13 cellular contexts compared by ENCODE assay signal in genomic region chr2:99648115-99648850, GRCh38.
DNase-seq lines count a peak whose midpoint lies in the region; ATAC-seq and TF ChIP-seq lines count a peak whose summit lies in the region.
"Had no signal": no experiment of that assay in that cellular context is flagged by ENCODE, and none has a peak within 500 bp of the region (broad histone marks: within the 10 kb centered on the region; RNA-seq: fewer than 3 reads in every experiment).

No MANE protein-coding gene starts in this region.

- H3K4me3 ChIP-seq in IMR-90 (ENCODE audit: insufficient read depth, low read depth, low read length) (no peak overlapping the region), ascending aorta (no peak overlapping the region), hepatocyte (no peak overlapping the region), smooth muscle cell (no peak overlapping the region)
- H3K4me3 ChIP-seq: SJSA1 had no signal

- peak overlapping the region; percentile 28 for H4K5ac ChIP-seq in IMR-90 (ENCODE audit: low read depth, low read length)

- DNase-seq in IMR-90 (peak; percentile 86), ascending aorta (ENCODE audit: low spot score in 2 of 2) (peak in 1 of 2 donors; percentile 71), hepatocyte (ENCODE audit: low spot score) (no peak), smooth muscle cell (lab: John Stamatoyannopoulos, UW; ENCODE audit: unreplicated experiment) (no peak), DMS53 treated with DMSO at 0.1 percent for 48 hours (lab: John Stamatoyannopoulos, UW; ENCODE audit: unreplicated experiment) (no peak), SK-N-DZ (ENCODE audit: low spot score) (no peak)
- DNase-seq in activated CD4-positive, alpha-beta T cell treated with anti-CD3 and anti-CD28 coated beads for 1 hour: no peak
- DNase-seq: activated CD8-positive, alpha-beta T cell treated with anti-CD3 and anti-CD28 coated beads, Interleukin-2, amount 10 ng/mL, durations not matched to agents 7 days and 5 days; DMS79; HCEC 1CT; NCI-H2107 had no signal

- H4K8ac ChIP-seq in IMR-90 (ENCODE audit: low read depth in 2 of 2, low read length in 2 of 2): peak overlapping the region in 1 of 2 experiments; percentile 77; a peak in 3 of 4 replicates

- BruUV-seq in IMR-90 (replicated peaks; lab: Mats Ljungman, UMichigan): no TSS peak

- peak overlapping the region; percentile 90 for H2BK5ac ChIP-seq in IMR-90 (ENCODE audit: low read depth, low read length, poor library complexity, severe bottlenecking)

- H2AFZ ChIP-seq in IMR-90 (replicated peaks; ENCODE audit: low read length, poor library complexity): peak overlapping the region; percentile 37
- no peak overlapping the region for H2AFZ ChIP-seq in hepatocyte
- no peak overlapping the region for H2AFZ ChIP-seq in smooth muscle cell (ENCODE audit: low read depth)

- H2AK9ac ChIP-seq in IMR-90 (replicated peaks; ENCODE audit: low read depth, low read length, poor library complexity): peak overlapping the region; percentile 76

- TF ChIP-seq CTCF in IMR-90 (conservative IDR thresholded peaks at IDR 0.05; ENCODE audit: low read depth, low read length) (no peak), ascending aorta (IDR thresholded peaks at IDR 0.05) (no peak), hepatocyte (IDR thresholded peaks at IDR 0.05; ENCODE audit: poor library complexity) (no peak), smooth muscle cell (IDR thresholded peaks at IDR 0.05; ENCODE audit: borderline replicate concordance, insufficient read depth, poor library complexity, severe bottlenecking) (no peak)

- in situ Hi-C loops in IMR-90 (cut with MboI; ENCODE audit: low sequenced_read_pairs): no loop called here

- H3K79me1 ChIP-seq in IMR-90 (ENCODE audit: low read depth in 1 of 2, low read length in 2 of 2): peaks cover 2 to 3% of the 10 kb centered on the region in 2 experiments; a peak in 2 of 4 replicates

- H3K9ac ChIP-seq in IMR-90 (ENCODE audit: low read depth, low read length): peak overlapping the region; percentile 17
- H3K9ac ChIP-seq in smooth muscle cell (ENCODE audit: low read depth): peak overlapping the region; percentile 61

- dilution Hi-C loops in IMR-90 (cut with HindIII; ENCODE audit: low sequenced_read_pairs, unreplicated experiment): no loop called here

- POLR2A ChIA-PET in IMR-90 (lab: Charles Lee; ENCODE audit: unreplicated experiment): interaction anchor here (0.6 kb wide), 1 partner anchor 15 kb away, joined by 3 read pairs; no protein-coding TSS in a partner anchor

- intact Hi-C loops in IMR-90 (cut with micrococcal nuclease): loop anchor here (5.0 kb wide), 2 partner anchors 41 to 594 kb away; no protein-coding TSS in a partner anchor
- intact Hi-C loops in ascending aorta (cut with DNase I): loop anchor here (2.0 kb wide), 1 partner anchor 15 kb away; no protein-coding TSS in a partner anchor

- no CpG with 5 or more reads among the region's 4 CpGs for WGBS in IMR-90 (ENCODE audit: extremely low coverage in 2 of 2, insufficient read length in 1 of 2), 2 experiments
- WGBS in hepatocyte (ENCODE audit: low lambda C conversion rate, missing lambda C conversion rate): 60% methylated on average over 4 of the region's 4 CpGs
- 34% methylated on average over 4 of the region's 4 CpGs for WGBS in smooth muscle cell (ENCODE audit: low lambda C conversion rate)

- H3K4me1 ChIP-seq in IMR-90 (ENCODE audit: control insufficient read depth, insufficient read depth, low read length): peaks cover 26% of the 10 kb centered on the region
- peaks cover 0 to 3% of the 10 kb centered on the region in 2 donors for H3K4me1 ChIP-seq in ascending aorta
- peaks cover 11% of the 10 kb centered on the region for H3K4me1 ChIP-seq in hepatocyte (ENCODE audit: insufficient read depth)
- no peaks in the 10 kb centered on the region for H3K4me1 ChIP-seq in smooth muscle cell (ENCODE audit: low read depth)
- H3K4me1 ChIP-seq: SJSA1 had no signal

- H3K56ac ChIP-seq in IMR-90 (ENCODE audit: extremely low read depth, insufficient read depth, low read length): peak overlapping the region; percentile 61; the same call in 1 of the 2 replicates

- no peaks in the 10 kb centered on the region for H3K27me3 ChIP-seq in IMR-90 (ENCODE audit: control insufficient read depth, insufficient read depth, low read length)
- H3K27me3 ChIP-seq in ascending aorta: no peaks in the 10 kb centered on the region
- H3K27me3 ChIP-seq in hepatocyte: no peaks in the 10 kb centered on the region
- no peaks in the 10 kb centered on the region for H3K27me3 ChIP-seq in smooth muscle cell (ENCODE audit: low read depth)
- H3K27me3 ChIP-seq: SJSA1 had no signal

- ATAC-seq in IMR-90 (ENCODE audit: low read depth) (peak; percentile 53), GM19452 (IDR thresholded peaks at IDR 0.05; ENCODE audit: unreplicated experiment) (no peak)
- ATAC-seq: activated CD8-positive, alpha-beta T cell treated with anti-CD3 and anti-CD28 coated beads, Interleukin-2, amount 10 ng/mL, durations not matched to agents 7 days and 5 days had no signal

- no peaks in the 10 kb centered on the region for H3K9me2 ChIP-seq in hepatocyte (replicated peaks; ENCODE audit: insufficient read depth)

- no peaks in the 10 kb centered on the region for H3K79me2 ChIP-seq in hepatocyte
- H3K79me2 ChIP-seq in smooth muscle cell (ENCODE audit: low read depth): no peaks in the 10 kb centered on the region

- no peaks in the 10 kb centered on the region for H3K9me3 ChIP-seq in IMR-90 (ENCODE audit: control insufficient read depth, insufficient read depth, low read length)
- H3K9me3 ChIP-seq in ascending aorta: no peaks in the 10 kb centered on the region
- H3K9me3 ChIP-seq in hepatocyte (ENCODE audit: low read depth): no peaks in the 10 kb centered on the region
- H3K9me3 ChIP-seq in smooth muscle cell (replicated peaks; ENCODE audit: low read depth): no peaks in the 10 kb centered on the region
- H3K9me3 ChIP-seq: SJSA1 had no signal

- H2BK120ac ChIP-seq in IMR-90 (ENCODE audit: low read depth, low read length): peak overlapping the region; percentile 94

- H3K18ac ChIP-seq in IMR-90 (ENCODE audit: low read depth, low read length): peak overlapping the region; percentile 94

- no peaks in the 10 kb centered on the region for H3K36me3 ChIP-seq in IMR-90 (ENCODE audit: control insufficient read depth, insufficient read depth, low read length)
- H3K36me3 ChIP-seq in ascending aorta: no peaks in the 10 kb centered on the region
- no peaks in the 10 kb centered on the region for H3K36me3 ChIP-seq in hepatocyte (replicated peaks; ENCODE audit: insufficient read depth, low read depth)
- no peaks in the 10 kb centered on the region for H3K36me3 ChIP-seq in smooth muscle cell (ENCODE audit: low read depth)
- H3K36me3 ChIP-seq: SJSA1 had no signal

- H3K27ac ChIP-seq in IMR-90 (ENCODE audit: insufficient read depth, low read length): peak overlapping the region; percentile 96
- H3K27ac ChIP-seq in ascending aorta: peak overlapping the region; percentile 32 to 47
- H3K27ac ChIP-seq in hepatocyte: peak overlapping the region; percentile 12
- peak overlapping the region; percentile 82 for H3K27ac ChIP-seq in smooth muscle cell (ENCODE audit: low read depth)
- H3K27ac ChIP-seq: SJSA1 had no signal

- peak overlapping the region; percentile 92 for H3K4ac ChIP-seq in IMR-90 (ENCODE audit: low read depth, low read length)

- H3F3A ChIP-seq in smooth muscle cell (ENCODE audit: low read depth): peaks cover 5% of the 10 kb centered on the region

- peak overlapping the region; percentile 93 for H2AK5ac ChIP-seq in IMR-90 (ENCODE audit: low read depth, low read length)

- CTCF ChIA-PET in IMR-90 (lab: Yijun Ruan, JAX): interaction anchor here (0.7 to 1.2 kb wide), 2 partner anchors 9 to 111 kb away, joined by 3 read pairs; no protein-coding TSS in a partner anchor

- TF ChIP-seq POLR2A in IMR-90 (IDR thresholded peaks at IDR 0.05; ENCODE audit: low read depth, low read length): no peak

- H3K4me2 ChIP-seq in IMR-90 (ENCODE audit: low read depth, low read length): peak overlapping the region; percentile 62
- no peak overlapping the region for H3K4me2 ChIP-seq in hepatocyte
- H3K4me2 ChIP-seq in smooth muscle cell: peak overlapping the region; percentile 50

- no peak for TF ChIP-seq RAD21 in IMR-90 (IDR thresholded peaks at IDR 0.05; ENCODE audit: low read length)

- H4K91ac ChIP-seq in IMR-90 (ENCODE audit: insufficient read depth, low read depth, low read length): peak overlapping the region; percentile 45

- peak overlapping the region; percentile 20 for H2BK20ac ChIP-seq in IMR-90 (ENCODE audit: low read depth, low read length)

- H2BK15ac ChIP-seq in IMR-90 (ENCODE audit: low read depth, low read length): peak overlapping the region; percentile 76; the same call in 2 of the 3 replicates

- peak overlapping the region; percentile 90 for H3K23ac ChIP-seq in IMR-90 (ENCODE audit: low read depth, low read length)

- peak overlapping the region; percentile 90 for H3K14ac ChIP-seq in IMR-90 (replicated peaks; ENCODE audit: low read depth, low read length)

- H4K20me1 ChIP-seq in IMR-90 (ENCODE audit: insufficient read depth, low read length) (0 out of 2 replicates have a peak, but pooled peaks cover 10% of the 10 kb centered on the region), hepatocyte (ENCODE audit: insufficient read depth, poor library complexity, severe bottlenecking) (no peaks in the 10 kb centered on the region), smooth muscle cell (ENCODE audit: low read depth) (no peaks in the 10 kb centered on the region)

- peaks cover 18% of the 10 kb centered on the region for H3K9me1 ChIP-seq in IMR-90 (ENCODE audit: insufficient read depth, low read length)

TF ChIP-seq in IMR-90, 13 proteins besides CTCF, POLR2A, EP300 and RAD21 (continues in another document):
- no peak for TF ChIP-seq CHD1 (IDR thresholded peaks at IDR 0.05; ENCODE audit: low read depth, low read length)
- TF ChIP-seq RFX5 (IDR thresholded peaks at IDR 0.05; ENCODE audit: low read depth, low read length): no peak
- no peak for TF ChIP-seq SMC3 (IDR thresholded peaks at IDR 0.05; ENCODE audit: low read depth, low read length)
- peak; percentile 58; the same call in 1 of the 2 replicates for TF ChIP-seq MXI1 (IDR thresholded peaks at IDR 0.05; ENCODE audit: borderline replicate concordance, low read depth, low read length)
- TF ChIP-seq CEBPB (IDR thresholded peaks at IDR 0.05; ENCODE audit: low read depth, low read length): peak; percentile 94
- TF ChIP-seq BHLHE40 (IDR thresholded peaks at IDR 0.05; ENCODE audit: low read depth, low read length): peak; percentile 68
- no peak for TF ChIP-seq ELK1 (IDR thresholded peaks at IDR 0.05; ENCODE audit: borderline replicate concordance, low read depth, low read length)

Comparison
In these comparisons a context has a peak if more than half of its experiments do, and no peak if none do; other contexts are left out.
1. H3K27ac ChIP-seq: peak in every context shown above with its lines; median percentile 96 in IMR-90; 82 in smooth muscle cell; 40 in ascending aorta; 12 in hepatocyte.